ENCODE assay signal across 8 cellular contexts in the genomic region with DNA sequence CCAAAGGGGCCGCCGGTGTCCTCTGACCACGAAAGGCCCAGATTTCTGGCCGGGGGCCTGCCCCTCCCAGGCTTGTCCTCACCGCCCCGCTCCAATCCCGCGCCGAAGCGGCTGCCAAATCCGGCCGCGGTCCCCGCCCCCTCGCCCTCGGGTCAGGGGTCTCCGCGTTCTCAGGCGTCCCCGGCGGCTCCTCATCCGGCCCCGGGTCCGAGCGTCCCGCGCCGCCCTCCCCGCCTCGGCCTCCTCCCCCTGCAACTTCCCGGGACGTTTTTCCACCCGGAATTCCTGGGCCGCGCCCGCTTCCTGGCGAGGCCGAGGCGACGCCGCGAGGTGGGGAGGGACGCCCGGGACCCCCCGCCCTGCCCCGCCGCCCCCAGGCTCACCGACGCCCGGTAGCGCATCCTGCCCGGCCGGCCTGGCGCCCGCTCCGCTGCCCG.
DNase-seq lines count a peak whose midpoint lies in the region; TF ChIP-seq lines count a peak whose summit lies in the region.

No MANE protein-coding gene starts in this region.

- H3K27me3 ChIP-seq in mucosa of stomach (ENCODE audit: control insufficient read depth, insufficient read depth, low read length): no peaks in the 10 kb centered on the region

- CTCF ChIA-PET in HEK293 (lab: Yijun Ruan, JAX): interaction anchor here (1.3 kb wide), 1 partner anchor 31 kb away, joined by 6 read pairs; the partner anchor contains the start of gene INPP5K

- H3K36me3 ChIP-seq in HEK293 (ENCODE audit: control insufficient read depth in 2 of 2, insufficient read depth in 1 of 2, low read length in 2 of 2) (peaks cover 12 to 35% of the 10 kb centered on the region in 2 experiments; a peak in 2 of 3 replicates), SK-N-MC (ENCODE audit: insufficient read depth, low read length) (peaks cover 28% of the 10 kb centered on the region; the same call in 1 of the 2 replicates), mucosa of stomach (ENCODE audit: control insufficient read depth, insufficient read depth, low read length) (no peaks in the 10 kb centered on the region)

- DNase-seq in EL: peak; percentile 61
- no peak for DNase-seq in SK-N-MC (ENCODE audit: low read depth, low spot score)
- DNase-seq in ecto neural progenitor cell (ENCODE audit: low spot score): peak; percentile 95
- DNase-seq in OCI-M2 (lab: John Stamatoyannopoulos, UW; ENCODE audit: unreplicated experiment): no peak
- no peak for DNase-seq in NCI-H2081 treated with DMSO at 0.1 percent for 48 hours (lab: John Stamatoyannopoulos, UW)
- no peak for DNase-seq in NK-92 treated with Interleukin-12 subunit alpha and Interleukin-12 subunit beta, amount 100 ng/mL, for 24 hours (lab: John Stamatoyannopoulos, UW)

- H3K9ac ChIP-seq in SK-N-MC (ENCODE audit: insufficient read length) (peak overlapping the region; percentile 80), mucosa of stomach (ENCODE audit: low read length) (peak overlapping the region; percentile 89)

- H3K4me1 ChIP-seq in HEK293 (ENCODE audit: control insufficient read depth, insufficient read depth, low read length) (peaks cover 4% of the 10 kb centered on the region; the same call in 1 of the 2 replicates), mucosa of stomach (ENCODE audit: control insufficient read depth, insufficient read depth, low read length) (peaks cover 42% of the 10 kb centered on the region)

- H3K27ac ChIP-seq in HEK293 (ENCODE audit: extremely low read depth, low read depth, low read length) (peak overlapping the region; percentile 66; the same call in 1 of the 2 replicates), SK-N-MC (peak overlapping the region; percentile 68)

- TF ChIP-seq CTCF in HEK293 (tag by site-specific recombination; IDR thresholded peaks at IDR 0.05): no peak

- POLR2A ChIA-PET in HEK293 (lab: Yijun Ruan, JAX): interaction anchor here (0.5 to 1.3 kb wide), 6 partner anchors 10 to 86 kb away, joined by 3 to 6 read pairs (median 4); partner anchors contain the start of gene YWHAE

- H3K4me3 ChIP-seq in HEK293 (ENCODE audit: low read depth, low read length): peak overlapping the region; percentile 62
- H3K4me3 ChIP-seq in SK-N-MC: peak overlapping the region; percentile 92
- H3K4me3 ChIP-seq in mucosa of stomach (ENCODE audit: low read length): peak overlapping the region; percentile 56

- H3K9me3 ChIP-seq in HEK293 (ENCODE audit: control insufficient read depth, insufficient read depth, low read depth, low read length): no peaks in the 10 kb centered on the region
- no peaks in the 10 kb centered on the region for H3K9me3 ChIP-seq in SK-N-MC (ENCODE audit: low read depth, low read length)
- H3K9me3 ChIP-seq in mucosa of stomach (ENCODE audit: control insufficient read depth, low read length): no peaks in the 10 kb centered on the region

TF ChIP-seq in HEK293, 187 proteins besides CTCF, POLR2A, EP300 and RAD21 (continues in another document):
- TF ChIP-seq ZBTB26 (tag by site-specific recombination; optimal IDR thresholded peaks at IDR 0.05): peak; percentile 44
- TF ChIP-seq ZNF155 (tag by site-specific recombination; IDR thresholded peaks at IDR 0.05): no peak
- TF ChIP-seq ZNF473 (tag by site-specific recombination; IDR thresholded peaks at IDR 0.05): no peak
- no peak for TF ChIP-seq ZNF843 (tag by site-specific recombination; IDR thresholded peaks at IDR 0.05)
- TF ChIP-seq ZBTB11 (tag by site-specific recombination; conservative IDR thresholded peaks at IDR 0.05; ENCODE audit: low read depth): 0 out of 2 replicates have a peak, but pooled peaks have one; percentile 25
- TF ChIP-seq, protein P1, sequence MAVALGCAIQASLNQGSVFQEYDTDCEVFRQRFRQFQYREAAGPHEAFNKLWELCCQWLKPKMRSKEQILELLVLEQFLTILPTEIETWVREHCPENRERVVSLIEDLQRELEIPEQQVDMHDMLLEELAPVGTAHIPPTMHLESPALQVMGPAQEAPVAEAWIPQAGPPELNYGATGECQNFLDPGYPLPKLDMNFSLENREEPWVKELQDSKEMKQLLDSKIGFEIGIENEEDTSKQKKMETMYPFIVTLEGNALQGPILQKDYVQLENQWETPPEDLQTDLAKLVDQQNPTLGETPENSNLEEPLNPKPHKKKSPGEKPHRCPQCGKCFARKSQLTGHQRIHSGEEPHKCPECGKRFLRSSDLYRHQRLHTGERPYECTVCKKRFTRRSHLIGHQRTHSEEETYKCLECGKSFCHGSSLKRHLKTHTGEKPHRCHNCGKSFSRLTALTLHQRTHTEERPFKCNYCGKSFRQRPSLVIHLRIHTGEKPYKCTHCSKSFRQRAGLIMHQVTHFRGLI (tag by site-specific recombination; IDR thresholded peaks at IDR 0.05): no peak
- TF ChIP-seq KLF8 (tag by site-specific recombination; IDR thresholded peaks at IDR 0.05): peak; percentile 51; the same call in 1 of the 2 replicates
- TF ChIP-seq SP3 (tag by site-specific recombination; IDR thresholded peaks at IDR 0.05): 0 out of 2 replicates have a peak, but pooled peaks have one; percentile 23
- TF ChIP-seq, protein P2, sequence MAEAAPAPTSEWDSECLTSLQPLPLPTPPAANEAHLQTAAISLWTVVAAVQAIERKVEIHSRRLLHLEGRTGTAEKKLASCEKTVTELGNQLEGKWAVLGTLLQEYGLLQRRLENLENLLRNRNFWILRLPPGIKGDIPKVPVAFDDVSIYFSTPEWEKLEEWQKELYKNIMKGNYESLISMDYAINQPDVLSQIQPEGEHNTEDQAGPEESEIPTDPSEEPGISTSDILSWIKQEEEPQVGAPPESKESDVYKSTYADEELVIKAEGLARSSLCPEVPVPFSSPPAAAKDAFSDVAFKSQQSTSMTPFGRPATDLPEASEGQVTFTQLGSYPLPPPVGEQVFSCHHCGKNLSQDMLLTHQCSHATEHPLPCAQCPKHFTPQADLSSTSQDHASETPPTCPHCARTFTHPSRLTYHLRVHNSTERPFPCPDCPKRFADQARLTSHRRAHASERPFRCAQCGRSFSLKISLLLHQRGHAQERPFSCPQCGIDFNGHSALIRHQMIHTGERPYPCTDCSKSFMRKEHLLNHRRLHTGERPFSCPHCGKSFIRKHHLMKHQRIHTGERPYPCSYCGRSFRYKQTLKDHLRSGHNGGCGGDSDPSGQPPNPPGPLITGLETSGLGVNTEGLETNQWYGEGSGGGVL (tag by site-specific recombination; IDR thresholded peaks at IDR 0.05): no peak
- TF ChIP-seq, protein P3, sequence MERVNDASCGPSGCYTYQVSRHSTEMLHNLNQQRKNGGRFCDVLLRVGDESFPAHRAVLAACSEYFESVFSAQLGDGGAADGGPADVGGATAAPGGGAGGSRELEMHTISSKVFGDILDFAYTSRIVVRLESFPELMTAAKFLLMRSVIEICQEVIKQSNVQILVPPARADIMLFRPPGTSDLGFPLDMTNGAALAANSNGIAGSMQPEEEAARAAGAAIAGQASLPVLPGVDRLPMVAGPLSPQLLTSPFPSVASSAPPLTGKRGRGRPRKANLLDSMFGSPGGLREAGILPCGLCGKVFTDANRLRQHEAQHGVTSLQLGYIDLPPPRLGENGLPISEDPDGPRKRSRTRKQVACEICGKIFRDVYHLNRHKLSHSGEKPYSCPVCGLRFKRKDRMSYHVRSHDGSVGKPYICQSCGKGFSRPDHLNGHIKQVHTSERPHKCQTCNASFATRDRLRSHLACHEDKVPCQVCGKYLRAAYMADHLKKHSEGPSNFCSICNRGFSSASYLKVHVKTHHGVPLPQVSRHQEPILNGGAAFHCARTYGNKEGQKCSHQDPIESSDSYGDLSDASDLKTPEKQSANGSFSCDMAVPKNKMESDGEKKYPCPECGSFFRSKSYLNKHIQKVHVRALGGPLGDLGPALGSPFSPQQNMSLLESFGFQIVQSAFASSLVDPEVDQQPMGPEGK (tag by site-specific recombination; IDR thresholded peaks at IDR 0.05): peak; percentile 46; the same call in 1 of the 2 replicates
- TF ChIP-seq IKZF3 (tag by site-specific recombination; IDR thresholded peaks at IDR 0.05): peak; percentile 55
- TF ChIP-seq ZNF423 (tag by site-specific recombination; IDR thresholded peaks at IDR 0.05): no peak
- TF ChIP-seq SP2 (tag by site-specific recombination; IDR thresholded peaks at IDR 0.05): 0 out of 2 replicates have a peak, but pooled peaks have one; percentile 36
- no peak for TF ChIP-seq ZFHX2 (tag by site-specific recombination; conservative IDR thresholded peaks at IDR 0.05)
- no peak for TF ChIP-seq ZNF664 (tag by site-specific recombination; IDR thresholded peaks at IDR 0.05)

Comparison
In these comparisons a context has a peak if more than half of its experiments do, and no peak if none do; other contexts are left out.
1. DNase-seq: peak in EL (single experiment) and ecto neural progenitor cell (single experiment); none in SK-N-MC (single experiment), OCI-M2 (single experiment), NCI-H2081 treated with DMSO at 0.1 percent for 48 hours (single experiment) and NK-92 treated with Interleukin-12 subunit alpha and Interleukin-12 subunit beta, amount 100 ng/mL, for 24 hours (single experiment).
2. Peak in every context shown above with its lines, with median percentiles within 50 percentile points of each other: H3K4me3 ChIP-seq.